ENCODE assay signal across 11 cellular contexts in genomic region chrX:16867947-16868346, GRCh38. TPM values are rescaled to one million over a fixed set of nuclear protein-coding genes. Genes with fewer than 3 reads are reported as not detected.
DNase-seq lines count a peak whose midpoint lies in the region; ATAC-seq and TF ChIP-seq lines count a peak whose summit lies in the region.
"Had no signal": no experiment of that assay in that cellular context is flagged by ENCODE, and none has a peak within 500 bp of the region (broad histone marks: within the 10 kb centered on the region; RNA-seq: fewer than 3 reads in every experiment).

No MANE protein-coding gene starts in this region.

- H3K27ac ChIP-seq in PC-9 = no peak overlapping the region

- no peaks in the 10 kb centered on the region for H3K36me3 ChIP-seq in PC-9 (ENCODE audit: low read depth)
- H3K36me3 ChIP-seq: upper lobe of left lung had no signal

- peaks cover 14% of the 10 kb centered on the region for H4K20me1 ChIP-seq in PC-9 (ENCODE audit: insufficient read depth)

- H3K4me3 ChIP-seq in PC-9 (peak overlapping the region; percentile 81; the same call in 1 of the 2 replicates), skeletal muscle cell (ENCODE audit: low read depth, low read length) (peak overlapping the region; percentile 67)

- peaks cover 19% of the 10 kb centered on the region for H3K36me3 Mint-ChIP-seq in activated CD4-positive, alpha-beta T cell treated with anti-CD3 and anti-CD28 coated beads, Interleukin-2, amount 10 ng/mL, durations not matched to agents 7 days and 5 days (ENCODE audit: low read depth)
- no peaks in the 10 kb centered on the region for H3K36me3 Mint-ChIP-seq in endothelial cell (ENCODE audit: low read depth, unreplicated experiment)
- H3K36me3 Mint-ChIP-seq in stimulated activated naive B cell treated with anti-CD40 and anti-IgM and Interleukin-4, amounts not matched to agents 10 μg/mL and 1 μg/mL and 100 μg/mL, for 72 hours = peaks cover 9 to 26% of the 10 kb centered on the region in 2 donors

- H3K4me1 ChIP-seq in PC-9 (replicated peaks; ENCODE audit: insufficient read depth) = peaks cover 21% of the 10 kb centered on the region

- POLR2A ChIA-PET in activated CD4-positive, alpha-beta T cell treated with anti-CD3 and anti-CD28 coated beads, Interleukin-2, amount 10 ng/mL, durations not matched to agents 7 days and 5 days (lab: Charles Lee) = no interaction called here
- POLR2A ChIA-PET in PC-9 (lab: Charles Lee; ENCODE audit: unreplicated experiment) = interaction anchor here (0.5 kb wide), 1 partner anchor 15 kb away, joined by 5 read pairs; no protein-coding TSS in a partner anchor

- no peaks in the 10 kb centered on the region for H3K9me3 ChIP-seq in PC-9 (ENCODE audit: insufficient read depth, low read depth)
- H3K9me3 ChIP-seq: upper lobe of left lung had no signal

- H3K4me2 ChIP-seq in PC-9 = peak overlapping the region; percentile 94

- intact Hi-C loops in PC-9 (cut with micrococcal nuclease; ENCODE audit: unreplicated experiment) = loop anchor here (5.0 kb wide), 1 partner anchor 179 kb away; no protein-coding TSS in a partner anchor

- H3K27ac Mint-ChIP-seq in activated CD4-positive, alpha-beta T cell treated with anti-CD3 and anti-CD28 coated beads, Interleukin-2, amount 10 ng/mL, durations not matched to agents 7 days and 5 days = peak overlapping the region; percentile 54
- no peak overlapping the region for H3K27ac Mint-ChIP-seq in endothelial cell (ENCODE audit: unreplicated experiment)
- no peak overlapping the region for H3K27ac Mint-ChIP-seq in stimulated activated naive B cell treated with anti-CD40 and anti-IgM and Interleukin-4, amounts not matched to agents 10 μg/mL and 1 μg/mL and 100 μg/mL, for 72 hours

- no peaks in the 10 kb centered on the region for H3K9me2 ChIP-seq in PC-9 (ENCODE audit: insufficient read depth)

- H3K4me1 Mint-ChIP-seq in activated CD4-positive, alpha-beta T cell treated with anti-CD3 and anti-CD28 coated beads, Interleukin-2, amount 10 ng/mL, durations not matched to agents 7 days and 5 days = peaks cover 39% of the 10 kb centered on the region
- peaks cover 25% of the 10 kb centered on the region for H3K4me1 Mint-ChIP-seq in endothelial cell (ENCODE audit: unreplicated experiment)
- peaks cover 10 to 17% of the 10 kb centered on the region in 2 donors for H3K4me1 Mint-ChIP-seq in stimulated activated naive B cell treated with anti-CD40 and anti-IgM and Interleukin-4, amounts not matched to agents 10 μg/mL and 1 μg/mL and 100 μg/mL, for 72 hours

- 0 out of 2 replicates have a peak, but pooled peaks cover 3% of the 10 kb centered on the region for H3F3A ChIP-seq in PC-9 (ENCODE audit: insufficient read depth, low read depth)

- no peak for DNase-seq in activated CD4-positive, alpha-beta T cell treated with anti-CD3 and anti-CD28 coated beads, Interleukin-2, amount 10 ng/mL, durations not matched to agents 7 days and 5 days
- DNase-seq in activated CD4-positive, alpha-beta T cell treated with anti-CD3 and anti-CD28 coated beads for 1 hour = no peak
- no peak for DNase-seq in PC-9
- DNase-seq in endothelial cell (ENCODE audit: low spot score) = no peak
- no peak for DNase-seq in skeletal muscle cell (ENCODE audit: low read depth)
- no peak for DNase-seq in OCI-M2 (lab: John Stamatoyannopoulos, UW; ENCODE audit: unreplicated experiment)
- DNase-seq in stimulated activated naive B cell treated with anti-CD40 and anti-IgM and Interleukin-4, amounts not matched to agents 10 μg/mL and 1 μg/mL and 100 μg/mL, for 72 hours = no peak
- DNase-seq: activated CD4-positive, alpha-beta T cell treated with anti-CD3 and anti-CD28 coated beads, Interleukin-2, amount 50 U/mL, for 1 hour; stimulated activated CD4-positive, alpha-beta T cell treated with anti-CD3 and anti-CD28 coated beads, Interleukin-4, amount 100 ng/mL, for 1 hour; upper lobe of left lung had no signal

- no peaks in the 10 kb centered on the region for H3K27me3 ChIP-seq in PC-9 (ENCODE audit: insufficient read depth, low read depth)

- H3K4me3 Mint-ChIP-seq in activated CD4-positive, alpha-beta T cell treated with anti-CD3 and anti-CD28 coated beads, Interleukin-2, amount 10 ng/mL, durations not matched to agents 7 days and 5 days = peak overlapping the region; percentile 92
- H3K4me3 Mint-ChIP-seq in endothelial cell (ENCODE audit: unreplicated experiment) = peak overlapping the region; percentile 96
- H3K4me3 Mint-ChIP-seq in stimulated activated naive B cell treated with anti-CD40 and anti-IgM and Interleukin-4, amounts not matched to agents 10 μg/mL and 1 μg/mL and 100 μg/mL, for 72 hours = peak overlapping the region in 1 of 2 donors; percentile 21

- H3K79me2 ChIP-seq in PC-9 (ENCODE audit: low read depth) = peaks cover 65% of the 10 kb centered on the region

- TF ChIP-seq CTCF in PC-9 (conservative IDR thresholded peaks at IDR 0.05) (no peak), endothelial cell (IDR thresholded peaks at IDR 0.05; ENCODE audit: unreplicated experiment) (no peak)

- no peak for ATAC-seq in HG02759 (IDR thresholded peaks at IDR 0.05; ENCODE audit: unreplicated experiment)
- ATAC-seq in stimulated activated naive B cell treated with anti-CD40 and anti-IgM and Interleukin-4, amounts not matched to agents 10 μg/mL and 1 μg/mL and 100 μg/mL, for 72 hours (replicated peaks) = no peak

- H3K9me3 Mint-ChIP-seq in activated CD4-positive, alpha-beta T cell treated with anti-CD3 and anti-CD28 coated beads, Interleukin-2, amount 10 ng/mL, durations not matched to agents 7 days and 5 days = no peaks in the 10 kb centered on the region
- no peaks in the 10 kb centered on the region for H3K9me3 Mint-ChIP-seq in endothelial cell (ENCODE audit: unreplicated experiment)
- no peaks in the 10 kb centered on the region for H3K9me3 Mint-ChIP-seq in stimulated activated naive B cell treated with anti-CD40 and anti-IgM and Interleukin-4, amounts not matched to agents 10 μg/mL and 1 μg/mL and 100 μg/mL, for 72 hours

- BruUV-seq in PC-9 (replicated peaks; lab: Mats Ljungman, UMichigan) = no TSS peak

- CTCF ChIA-PET in activated CD4-positive, alpha-beta T cell treated with anti-CD3 and anti-CD28 coated beads, Interleukin-2, amount 10 ng/mL, durations not matched to agents 7 days and 5 days (lab: Charles Lee) = no interaction called here
- CTCF ChIA-PET in PC-9 (lab: Charles Lee) = no interaction called here

- H2AFZ ChIP-seq in PC-9 = no peak overlapping the region

- H3K27me3 Mint-ChIP-seq in activated CD4-positive, alpha-beta T cell treated with anti-CD3 and anti-CD28 coated beads, Interleukin-2, amount 10 ng/mL, durations not matched to agents 7 days and 5 days = no peaks in the 10 kb centered on the region
- H3K27me3 Mint-ChIP-seq in endothelial cell (ENCODE audit: unreplicated experiment) = peaks cover 7% of the 10 kb centered on the region
- peaks cover 0 to 6% of the 10 kb centered on the region in 2 donors for H3K27me3 Mint-ChIP-seq in stimulated activated naive B cell treated with anti-CD40 and anti-IgM and Interleukin-4, amounts not matched to agents 10 μg/mL and 1 μg/mL and 100 μg/mL, for 72 hours

RNA-seq across cellular contexts. Expression of gene RBBP7, which starts 2.2 kb away (rescaled TPM):
- 100 to 1,000 TPM; 149 to 191 TPM for total RNA-seq in activated CD4-positive, alpha-beta T cell treated with anti-CD3 and anti-CD28 coated beads, Interleukin-2, amount 10 ng/mL, durations not matched to agents 7 days and 5 days
- total RNA-seq in PC-9 (2021) = 152 and 197 TPM in 2 replicates
- 112 TPM for total RNA-seq in endothelial cell (ENCODE audit: unreplicated experiment)
